ENCODE assay signal across 23 cellular contexts in the genomic region with DNA sequence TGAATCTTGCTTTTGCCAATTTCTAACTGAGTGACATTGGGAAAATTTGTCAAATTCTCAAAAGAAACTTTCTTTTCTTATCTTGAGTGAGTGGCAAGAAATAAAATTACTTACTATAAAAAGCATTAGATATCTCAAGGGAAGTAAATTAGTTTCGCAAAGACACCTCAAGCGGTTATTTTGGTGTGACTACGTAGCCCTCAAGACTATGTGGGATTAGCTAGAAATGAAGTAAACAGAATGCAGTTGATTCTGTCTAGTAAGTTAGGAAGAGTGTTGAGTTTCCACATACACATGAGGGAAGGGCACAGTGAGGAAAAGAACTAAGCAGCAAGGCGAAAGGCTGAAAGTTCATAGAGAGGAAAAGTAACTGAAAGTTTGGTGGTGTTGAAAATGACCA. TPM values are rescaled to one million over a fixed set of nuclear protein-coding genes. Genes with fewer than 3 reads are reported as not detected.
"Had no signal": no experiment of that assay in that cellular context is flagged by ENCODE, and none has a peak within 500 bp of the region (broad histone marks: within the 10 kb centered on the region; RNA-seq: fewer than 3 reads in every experiment).

No MANE protein-coding gene starts in this region.

- DNase-seq: Karpas-422, KG1, MG63, NCI-H1092, NCI-H1105 treated with DMSO at 0.1 percent for 48 hours, NCI-H1417 treated with DMSO at 0.1 percent for 48 hours, NCI-H146, NCI-H1694 treated with DMSO at 0.1 percent for 48 hours, NCI-H1930, NCI-H2081, NCI-H2107, NCI-H2227 treated with DMSO at 0.1 percent for 48 hours, NCI-H524, NCI-H526 treated with DMSO at 0.1 percent for 48 hours, NCI-H774, Right ventricle myocardium superior, RPMI8226, SIG-M5 had no signal

- H3K36me3 ChIP-seq: MG63, SJSA1 had no signal

- H3K27ac ChIP-seq: SJSA1, SK-N-MC had no signal

- H3K27me3 ChIP-seq: MG63 had no signal

- H3K9me3 ChIP-seq: MG63, SJSA1 had no signal

- H3K4me1 ChIP-seq: SJSA1 had no signal

- H3K4me3 ChIP-seq: MG63, SJSA1, SK-N-MC had no signal

RNA-seq across cellular contexts. Expression of gene MS4A6A, which starts 28.3 kb away (rescaled TPM):
- total RNA-seq: HT-29; NCI-H460; SJSA1; T-helper 1 cell treated with Interleukin-12 subunit alpha and Interleukin-12 subunit beta and Interleukin-4 antibody, amounts not matched to agents 30 ng/mL and 1 ng/mL, for 36 hours had no signal

RNA-seq across cellular contexts. Expression of gene MS4A4E, which starts 31.7 kb away (rescaled TPM):
- total RNA-seq: NCI-H460; SJSA1; T-helper 1 cell treated with Interleukin-12 subunit alpha and Interleukin-12 subunit beta and Interleukin-4 antibody, amounts not matched to agents 30 ng/mL and 1 ng/mL, for 36 hours had no signal
